In the genomic region with DNA sequence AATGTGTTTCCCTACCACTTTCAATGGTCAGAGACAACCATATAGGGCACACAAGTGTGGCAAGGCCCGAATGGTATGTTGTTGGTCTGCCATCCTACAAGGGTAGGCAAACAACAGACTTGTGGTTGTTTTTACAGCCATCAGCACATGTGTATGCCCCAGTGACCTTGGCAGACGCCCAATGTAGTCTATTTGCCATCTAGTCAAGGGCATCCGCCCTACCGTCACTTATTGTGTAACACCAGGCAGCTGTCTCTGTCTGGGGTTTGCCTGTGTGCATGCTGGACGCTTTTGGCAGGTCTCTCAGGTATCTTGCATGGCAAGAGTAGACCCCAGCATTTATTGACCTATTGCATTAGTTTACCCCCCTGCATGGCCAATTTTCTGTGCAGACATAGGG, we compare ENCODE assay signal across 30 cellular contexts.
"Had no signal": no experiment of that assay in that cellular context is flagged by ENCODE, and none has a peak within 500 bp of the region (broad histone marks: within the 10 kb centered on the region; RNA-seq: fewer than 3 reads in every experiment).

No MANE protein-coding gene starts in this region.

- H3K4me3 ChIP-seq: gastrocnemius medialis, ovary, skin epidermis, upper lobe of right lung had no signal

- H3K27me3 Mint-ChIP-seq: activated CD4-positive, alpha-beta memory T cell treated with anti-CD3 and anti-CD28 coated beads, Interleukin-2, amount 10 ng/mL, durations not matched to agents 7 days and 5 days; activated CD4-positive, alpha-beta T cell treated with anti-CD3 and anti-CD28 coated beads, Interleukin-2, amount 10 ng/mL, durations not matched to agents 7 days and 5 days; activated naive CD4-positive, alpha-beta T cell treated with anti-CD3 and anti-CD28 coated beads, Interleukin-2, amount 50 U/mL, for 24 hours; activated naive CD8-positive, alpha-beta T cell treated with anti-CD3 and anti-CD28 coated beads, Interleukin-2, amount 50 U/mL, for 24 hours; effector memory CD8-positive, alpha-beta T cell; naive B cell; progenitor cell of endocrine pancreas had no signal

- H3K27me3 ChIP-seq: gastrocnemius medialis, neutrophil, ovary, upper lobe of right lung had no signal

- H3K4me1 ChIP-seq: gastrocnemius medialis, upper lobe of right lung had no signal

- H3K36me3 Mint-ChIP-seq: activated naive CD4-positive, alpha-beta T cell treated with anti-CD3 and anti-CD28 coated beads, Interleukin-2, amount 50 U/mL, for 24 hours; naive B cell had no signal

- H3K4me1 Mint-ChIP-seq: activated CD4-positive, alpha-beta memory T cell treated with anti-CD3 and anti-CD28 coated beads, Interleukin-2, amount 10 ng/mL, durations not matched to agents 7 days and 5 days; activated CD4-positive, alpha-beta T cell treated with anti-CD3 and anti-CD28 coated beads, Interleukin-2, amount 10 ng/mL, durations not matched to agents 7 days and 5 days; activated naive CD4-positive, alpha-beta T cell treated with anti-CD3 and anti-CD28 coated beads, Interleukin-2, amount 50 U/mL, for 24 hours; activated naive CD8-positive, alpha-beta T cell treated with anti-CD3 and anti-CD28 coated beads, Interleukin-2, amount 50 U/mL, for 24 hours; naive B cell; nephron progenitor cell had no signal

- H3K9me3 Mint-ChIP-seq: activated CD4-positive, alpha-beta memory T cell treated with anti-CD3 and anti-CD28 coated beads, Interleukin-2, amount 10 ng/mL, durations not matched to agents 7 days and 5 days; activated CD4-positive, alpha-beta T cell treated with anti-CD3 and anti-CD28 coated beads, Interleukin-2, amount 10 ng/mL, durations not matched to agents 7 days and 5 days; activated naive CD4-positive, alpha-beta T cell treated with anti-CD3 and anti-CD28 coated beads, Interleukin-2, amount 50 U/mL, for 24 hours; activated naive CD8-positive, alpha-beta T cell treated with anti-CD3 and anti-CD28 coated beads, Interleukin-2, amount 50 U/mL, for 24 hours had no signal

- H3K27ac Mint-ChIP-seq: activated CD4-positive, alpha-beta memory T cell treated with anti-CD3 and anti-CD28 coated beads, Interleukin-2, amount 10 ng/mL, durations not matched to agents 7 days and 5 days; activated CD4-positive, alpha-beta T cell treated with anti-CD3 and anti-CD28 coated beads, Interleukin-2, amount 10 ng/mL, durations not matched to agents 7 days and 5 days; activated naive CD4-positive, alpha-beta T cell treated with anti-CD3 and anti-CD28 coated beads, Interleukin-2, amount 50 U/mL, for 24 hours; activated naive CD8-positive, alpha-beta T cell treated with anti-CD3 and anti-CD28 coated beads, Interleukin-2, amount 50 U/mL, for 24 hours; activated T-cell treated with anti-CD3 and anti-CD28 coated beads, Interleukin-2, amount 50 U/mL, for 24 hours; activated T-helper 2 cell treated with anti-CD3 and anti-CD28 coated beads, Interferon-gamma antibody, Interleukin-2, Interleukin-4, amounts not matched to agents 10 μg/mL and 5 μg/mL and 100 μg/mL, durations not matched to agents 14 hours and 24 hours and 36 hours; effector memory CD8-positive, alpha-beta T cell; naive B cell; nephron progenitor cell; progenitor cell of endocrine pancreas had no signal

- H3K9me3 ChIP-seq: gastrocnemius medialis, neutrophil, ovary, upper lobe of right lung had no signal

- H3K36me3 ChIP-seq: gastrocnemius medialis, neutrophil, ovary, upper lobe of right lung had no signal

- DNase-seq: activated CD4-positive, alpha-beta memory T cell treated with anti-CD3 and anti-CD28 coated beads, Interleukin-2, amount 10 ng/mL, durations not matched to agents 7 days and 5 days; activated CD4-positive, alpha-beta T cell treated with anti-CD3 and anti-CD28 coated beads for 1 hour; activated CD4-positive, alpha-beta T cell treated with anti-CD3 and anti-CD28 coated beads, Interleukin-2, amount 10 ng/mL, durations not matched to agents 7 days and 5 days; activated CD8-positive, alpha-beta memory T cell treated with anti-CD3 and anti-CD28 coated beads, Interleukin-2, amount 50 U/mL, for 48 hours; activated naive CD8-positive, alpha-beta T cell treated with anti-CD3 and anti-CD28 coated beads, Interleukin-2, amount 50 U/mL, for 24 hours; activated T-cell treated with anti-CD3 and anti-CD28 coated beads, Interleukin-2, amount 50 U/mL, for 24 hours; amygdala; caudate nucleus; cortex of kidney; effector memory CD8-positive, alpha-beta T cell; erythroblast; gastrocnemius medialis; glutamatergic neuron; islet precursor cell; left ventricle myocardium superior; mammary epithelial cell; naive B cell; nephron progenitor cell; ovary; stimulated activated CD4-positive, alpha-beta T cell treated with anti-CD3 and anti-CD28 coated beads, Interleukin-12 subunit alpha, Interleukin-12 subunit beta, amount 100 ng/mL, for 4 hours; stimulated activated CD4-positive, alpha-beta T cell treated with anti-CD3 and anti-CD28 coated beads, Interleukin-4, amount 100 ng/mL, for 1 hour; stimulated activated naive CD8-positive, alpha-beta T cell treated with anti-CD3 and anti-CD28 coated beads, Interleukin-15, Interleukin-2, amounts not matched to agents 100 U/mL and 50 U/mL, for 24 hours; T1000; upper lobe of right lung had no signal

- H3K27ac ChIP-seq: gastrocnemius medialis, neutrophil, ovary, skin epidermis, upper lobe of right lung had no signal

- ATAC-seq: activated naive CD8-positive, alpha-beta T cell treated with anti-CD3 and anti-CD28 coated beads, Interleukin-2, amount 50 U/mL, for 24 hours; effector memory CD8-positive, alpha-beta T cell; gastrocnemius medialis; left ventricle myocardium superior; sciatic nerve; stimulated activated naive CD8-positive, alpha-beta T cell treated with anti-CD3 and anti-CD28 coated beads, Interleukin-15, Interleukin-2, amounts not matched to agents 100 U/mL and 50 U/mL, for 24 hours; upper lobe of right lung had no signal

- H3K4me3 Mint-ChIP-seq: activated CD4-positive, alpha-beta memory T cell treated with anti-CD3 and anti-CD28 coated beads, Interleukin-2, amount 10 ng/mL, durations not matched to agents 7 days and 5 days; activated CD4-positive, alpha-beta T cell treated with anti-CD3 and anti-CD28 coated beads, Interleukin-2, amount 10 ng/mL, durations not matched to agents 7 days and 5 days; activated naive CD4-positive, alpha-beta T cell treated with anti-CD3 and anti-CD28 coated beads, Interleukin-2, amount 50 U/mL, for 24 hours; activated naive CD8-positive, alpha-beta T cell treated with anti-CD3 and anti-CD28 coated beads, Interleukin-2, amount 50 U/mL, for 24 hours; activated T-cell treated with anti-CD3 and anti-CD28 coated beads, Interleukin-2, amount 50 U/mL, for 24 hours; effector memory CD8-positive, alpha-beta T cell; naive B cell; nephron progenitor cell had no signal
